Comparison of ENCODE assay signal across 8 cellular contexts in genomic region chr6:39166189-39166917, GRCh38. TPM values are rescaled to one million over a fixed set of nuclear protein-coding genes. Genes with fewer than 3 reads are reported as not detected.
DNase-seq lines count a peak whose midpoint lies in the region; ATAC-seq, FAIRE-seq and TF ChIP-seq lines count a peak whose summit lies in the region.

No MANE protein-coding gene starts in this region.

- H3K27ac ChIP-seq in tibial artery: no peak overlapping the region

- no peaks in the 10 kb centered on the region for H3K36me3 ChIP-seq in tibial artery

- intact Hi-C loops in tibial artery (cut with DNase I; ENCODE audit: low total_unique reads): loop anchor here (2.0 kb wide), 1 partner anchor 136 kb away; no protein-coding TSS in a partner anchor

- peaks cover 6% of the 10 kb centered on the region for H3K9me3 Mint-ChIP-seq in osteocyte (ENCODE audit: unreplicated experiment)

- no peak overlapping the region for H3K4me3 Mint-ChIP-seq in osteocyte (ENCODE audit: unreplicated experiment)

- peaks cover 9% of the 10 kb centered on the region for H3K27me3 Mint-ChIP-seq in osteocyte (ENCODE audit: unreplicated experiment)

- no peak for FAIRE-seq in frontal cortex (lab: Jason Lieb, UNC)

- TF ChIP-seq CTCF in GM12875 (IDR thresholded peaks at IDR 0.05; ENCODE audit: borderline replicate concordance, insufficient read depth, low read depth, low read length) (peak; percentile 92), osteocyte (IDR thresholded peaks at IDR 0.05) (peak; percentile 79), tibial artery (IDR thresholded peaks at IDR 0.05) (peak; percentile 86 to 89)

- ATAC-seq in HG03521 (IDR thresholded peaks at IDR 0.05; ENCODE audit: unreplicated experiment): no peak

- H3K4me1 Mint-ChIP-seq in osteocyte (ENCODE audit: unreplicated experiment): no peaks in the 10 kb centered on the region

- H3K4me3 ChIP-seq in GM12875 (ENCODE audit: low read depth, low read length) (no peak overlapping the region), tibial artery (no peak overlapping the region)

- no peaks in the 10 kb centered on the region for H3K9me3 ChIP-seq in tibial artery

- DNase-seq in M059J (ENCODE audit: low read depth): peak; percentile 53
- peak; percentile 78 for DNase-seq in RPMI8226
- DNase-seq in activated effector memory CD4-positive, alpha-beta T cell treated with Interleukin-2 at 50 U/mL for 16 hours: peak; percentile 66
- peak; percentile 47 to 71 for DNase-seq in frontal cortex (ENCODE audit: low spot score in 2 of 2)
- no peak for DNase-seq in osteocyte (ENCODE audit: extremely low spot score, unreplicated experiment)
- peak; percentile 54 to 78 for DNase-seq in tibial artery

- H3K27ac Mint-ChIP-seq in osteocyte (ENCODE audit: unreplicated experiment): no peak overlapping the region

- no peaks in the 10 kb centered on the region for H3K36me3 Mint-ChIP-seq in osteocyte (ENCODE audit: unreplicated experiment)

- peaks cover 0 to 11% (median 0%) of the 10 kb centered on the region in 4 donors for H3K4me1 ChIP-seq in tibial artery

- H3K27me3 ChIP-seq in tibial artery: peaks cover 0 to 6% of the 10 kb centered on the region in 2 donors

RNA-seq across cellular contexts. Expression of gene SAYSD1, which starts 51.4 kb away (rescaled TPM):
- 24.2 and 25.9 TPM in 2 replicates for total RNA-seq in M059J (2014; rRNA removed; shearing (Covaris generic))
- total RNA-seq in frontal cortex (22.0 TPM), osteocyte (17.6 and 18.1 TPM in 2 replicates)
